In genomic region chr1:76294470-76295194, GRCh38 we compare ENCODE assay signal across 8 cellular contexts.
DNase-seq lines count a peak whose midpoint lies in the region; ATAC-seq and TF ChIP-seq lines count a peak whose summit lies in the region.

No MANE protein-coding gene starts in this region.

- H3K27ac ChIP-seq in coronary artery = no peak overlapping the region

- H3K4me3 Mint-ChIP-seq in activated T-cell treated with anti-CD3 and anti-CD28 coated beads, Interleukin-2, amount 50 U/mL, for 72 hours = peak overlapping the region; percentile 52 to 75
- H3K4me3 Mint-ChIP-seq in chondrocyte (ENCODE audit: unreplicated experiment) = no peak overlapping the region

- no peaks in the 10 kb centered on the region for H3K27me3 Mint-ChIP-seq in activated T-cell treated with anti-CD3 and anti-CD28 coated beads, Interleukin-2, amount 50 U/mL, for 72 hours (ENCODE audit: low read depth)
- no peaks in the 10 kb centered on the region for H3K27me3 Mint-ChIP-seq in chondrocyte (ENCODE audit: low read depth)

- H3K27ac Mint-ChIP-seq in activated T-cell treated with anti-CD3 and anti-CD28 coated beads, Interleukin-2, amount 50 U/mL, for 72 hours = peak overlapping the region; percentile 61
- no peak overlapping the region for H3K27ac Mint-ChIP-seq in chondrocyte (ENCODE audit: unreplicated experiment)

- ATAC-seq in activated T-cell treated with anti-CD3 and anti-CD28 coated beads, Interleukin-2, amount 50 U/mL, for 72 hours (replicated peaks in 1 of 2) = peak; percentile 80 to 88
- peak; percentile 78 for ATAC-seq in HG02798 (IDR thresholded peaks at IDR 0.05; ENCODE audit: poor library complexity, unreplicated experiment)
- ATAC-seq in stimulated activated naive CD8-positive, alpha-beta T cell treated with anti-CD3 and anti-CD28 coated beads, Interleukin-15, Interleukin-2, amounts not matched to agents 100 U/mL and 50 U/mL, for 24 hours = peak; percentile 76

- no peaks in the 10 kb centered on the region for H3K9me3 Mint-ChIP-seq in activated T-cell treated with anti-CD3 and anti-CD28 coated beads, Interleukin-2, amount 50 U/mL, for 72 hours
- H3K9me3 Mint-ChIP-seq in chondrocyte (ENCODE audit: low read depth) = no peaks in the 10 kb centered on the region

- no peak overlapping the region for H3K4me3 ChIP-seq in coronary artery

- H3K36me3 Mint-ChIP-seq in activated T-cell treated with anti-CD3 and anti-CD28 coated beads, Interleukin-2, amount 50 U/mL, for 72 hours (ENCODE audit: insufficient read depth in 2 of 2) = no peaks in the 10 kb centered on the region
- H3K36me3 Mint-ChIP-seq in chondrocyte (ENCODE audit: low read depth) = no peaks in the 10 kb centered on the region

- TF ChIP-seq CTCF in coronary artery (IDR thresholded peaks at IDR 0.05) (no peak), chondrocyte (IDR thresholded peaks at IDR 0.05) (no peak)

- DNase-seq in activated T-cell treated with anti-CD3 and anti-CD28 coated beads, Interleukin-2, amount 50 U/mL, for 72 hours = no peak
- DNase-seq in activated T-cell treated with anti-CD3 and anti-CD28 coated beads, Interleukin-2, amount 50 U/mL, for 48 hours = no peak
- DNase-seq in NCI-H2227 (lab: John Stamatoyannopoulos, UW; ENCODE audit: unreplicated experiment) (peak; percentile 96), coronary artery (ENCODE audit: low spot score) (no peak), chondrocyte (ENCODE audit: low spot score) (no peak), midbrain (lab: John Stamatoyannopoulos, UW) (no peak)
- DNase-seq in stimulated activated naive CD8-positive, alpha-beta T cell treated with anti-CD3 and anti-CD28 coated beads, Interleukin-15, Interleukin-2, amounts not matched to agents 100 U/mL and 50 U/mL, for 24 hours = no peak

- H3K4me1 Mint-ChIP-seq in activated T-cell treated with anti-CD3 and anti-CD28 coated beads, Interleukin-2, amount 50 U/mL, for 72 hours (ENCODE audit: low read depth) = peaks cover 58% of the 10 kb centered on the region
- peaks cover 15% of the 10 kb centered on the region for H3K4me1 Mint-ChIP-seq in chondrocyte (ENCODE audit: low read depth)
